In the genomic region with DNA sequence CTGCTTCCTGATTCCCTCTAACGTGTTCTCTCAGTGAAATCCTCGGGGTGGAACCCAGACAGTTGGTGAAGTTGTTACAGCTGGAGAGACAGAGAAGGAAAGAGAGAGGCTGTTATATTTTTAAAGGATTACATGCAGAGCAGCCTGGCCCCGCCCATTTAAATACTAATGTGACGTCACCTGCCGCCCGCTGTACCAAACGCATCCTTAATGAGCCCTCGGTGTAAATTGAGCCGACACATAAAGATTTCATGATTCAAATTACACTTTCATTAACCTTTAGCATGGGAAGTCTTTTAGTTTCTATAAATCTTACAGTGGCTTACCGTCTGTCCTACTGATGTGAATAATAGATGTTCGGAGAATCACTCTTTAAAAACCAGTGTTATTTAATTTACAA, we compare ENCODE assay signal across 14 cellular contexts.
DNase-seq lines count a peak whose midpoint lies in the region; ATAC-seq and TF ChIP-seq lines count a peak whose summit lies in the region.
"Had no signal": no experiment of that assay in that cellular context is flagged by ENCODE, and none has a peak within 500 bp of the region (broad histone marks: within the 10 kb centered on the region; RNA-seq: fewer than 3 reads in every experiment).

No MANE protein-coding gene starts in this region.

- intact Hi-C loops in Right ventricle myocardium inferior (cut with DNase I), result no loop called here
- intact Hi-C loops in cardiac septum (cut with DNase I), result no loop called here
- intact Hi-C loops in heart left ventricle (cut with DNase I), result no loop called here
- intact Hi-C loops in testis (cut with DNase I; ENCODE audit: low total_unique reads), result no loop called here

- no peak for DNase-seq in Right ventricle myocardium inferior (ENCODE audit: missing footprints)
- no peak for DNase-seq in cardiac septum (ENCODE audit: low spot score)
- peak; percentile 70 to 88 for DNase-seq in NCI-H524 (lab: John Stamatoyannopoulos, UW)
- DNase-seq in heart left ventricle, result no peak
- DNase-seq in testis, result peak; percentile 28
- DNase-seq in T-helper 2 cell, result no peak
- no peak for DNase-seq in medulla oblongata (ENCODE audit: extremely low spot score)
- DNase-seq: activated naive CD4-positive, alpha-beta T cell treated with Interleukin-2 at 50 U/mL for 16 hours; MV-4-11; stimulated activated CD4-positive, alpha-beta T cell treated with anti-CD3 and anti-CD28 coated beads, Interleukin-2, amount 100 ng/mL, for 24 hours; T-helper 9 cell had no signal

- H3K9me3 ChIP-seq in heart left ventricle, result peaks cover 0 to 21% (median 0%) of the 10 kb centered on the region in 12 donors
- no peaks in the 10 kb centered on the region for H3K9me3 ChIP-seq in testis

- H3K4me1 ChIP-seq in heart left ventricle, result peaks cover 0 to 12% (median 0%) of the 10 kb centered on the region in 12 donors
- H3K4me1 ChIP-seq in testis, result no peaks in the 10 kb centered on the region
- H3K4me1 ChIP-seq: upper lobe of left lung had no signal

- peaks cover 0 to 14% (median 0%) of the 10 kb centered on the region in 9 donors for H3K27me3 ChIP-seq in heart left ventricle
- no peaks in the 10 kb centered on the region for H3K27me3 ChIP-seq in testis
- H3K27me3 ChIP-seq: upper lobe of left lung had no signal

- WGBS in heart left ventricle, 4 donors, result 19 to 28% (median 26%) methylated on average over 11 of the region's 11 CpGs
- 9 to 11% methylated on average over 11 of the region's 11 CpGs for WGBS in testis, 2 donors

- H3K36me3 ChIP-seq in heart left ventricle (no peaks in the 10 kb centered on the region), testis (ENCODE audit: low read depth, missing control alignments) (no peaks in the 10 kb centered on the region)
- H3K36me3 ChIP-seq: upper lobe of left lung had no signal

- ATAC-seq in Right ventricle myocardium inferior (peak; percentile 57), heart left ventricle (peak in 2 of 4 donors; percentile 37 to 59), HG02885 (IDR thresholded peaks at IDR 0.05; ENCODE audit: poor library complexity, unreplicated experiment) (no peak)

- TF ChIP-seq CTCF in heart left ventricle (IDR thresholded peaks at IDR 0.05), result no peak
- no peak for TF ChIP-seq CTCF in testis (IDR thresholded peaks at IDR 0.05)

- H3K27ac ChIP-seq in heart left ventricle (no peak overlapping the region), testis (no peak overlapping the region)
- H3K27ac ChIP-seq: upper lobe of left lung had no signal

- TF ChIP-seq POLR2A in heart left ventricle (IDR thresholded peaks at IDR 0.05), result no peak
- TF ChIP-seq POLR2A in testis (IDR thresholded peaks at IDR 0.05), result no peak

- peak overlapping the region in 7 of 12 donors; percentile 4 to 27 (median 10) for H3K4me3 ChIP-seq in heart left ventricle
- no peak overlapping the region for H3K4me3 ChIP-seq in testis
- H3K4me3 ChIP-seq: lung, upper lobe of left lung had no signal

Comparison
In these comparisons a context has a peak if more than half of its experiments do, and no peak if none do; other contexts are left out.
1. DNase-seq: peak in NCI-H524 (2 of 2) and testis (single experiment); none in Right ventricle myocardium inferior (single experiment), cardiac septum (single experiment), heart left ventricle (0 of 5), T-helper 2 cell (0 of 5) and medulla oblongata (single experiment).
2. H3K4me3 ChIP-seq: peak in heart left ventricle (7 of 12); none in testis (0 of 2).